In genomic region chr22:38523479-38523878, GRCh38 we compare ENCODE assay signal across 24 cellular contexts. TPM values are rescaled to one million over a fixed set of nuclear protein-coding genes. Genes with fewer than 3 reads are reported as not detected.
"Had no signal": no experiment of that assay in that cellular context is flagged by ENCODE, and none has a peak within 500 bp of the region (broad histone marks: within the 10 kb centered on the region; RNA-seq: fewer than 3 reads in every experiment).

No MANE protein-coding gene starts in this region.

- H3K27ac ChIP-seq: stomach, suprapubic skin, testis, thoracic aorta, thyroid gland, tibial artery, tibial nerve, transverse colon, upper lobe of left lung, upper lobe of right lung, uterus, vagina had no signal

- H3K9me3 ChIP-seq: stomach, suprapubic skin, testis, thoracic aorta, thyroid gland, tibial artery, tibial nerve, transverse colon, upper lobe of left lung, upper lobe of right lung, uterus, vagina had no signal

- H3K36me3 ChIP-seq: stomach, suprapubic skin, thoracic aorta, thyroid gland, tibial artery, tibial nerve, transverse colon, upper lobe of left lung, upper lobe of right lung, uterus, vagina had no signal

- H3K27me3 ChIP-seq: suprapubic skin, testis, thyroid gland, tibial artery, tibial nerve, transverse colon, upper lobe of left lung, uterus, vagina had no signal

- DNase-seq: stimulated activated CD4-positive, alpha-beta T cell treated with anti-CD3 and anti-CD28 coated beads, Interleukin-2, amount 100 ng/mL, for 48 hours; stimulated activated CD4-positive, alpha-beta T cell treated with anti-CD3 and anti-CD28 coated beads, Interleukin-4, amount 100 ng/mL, for 1 hour; stimulated activated CD4-positive, alpha-beta T cell treated with anti-CD3 and anti-CD28 coated beads, Interleukin-4, amount 100 ng/mL, for 24 hours; stimulated activated CD4-positive, alpha-beta T cell treated with anti-CD3 and anti-CD28 coated beads, Interleukin-4, amount 100 ng/mL, for 4 hours; stimulated activated CD8-positive, alpha-beta memory T cell treated with anti-CD3 and anti-CD28 coated beads, Interleukin-4, amount 100 ng/mL, for 48 hours; stimulated activated naive B cell treated with anti-CD40 and anti-IgM and Interleukin-4, amounts not matched to agents 10 μg/mL and 1 μg/mL and 100 μg/mL, for 72 hours; stimulated activated naive CD4-positive, alpha-beta T cell; stimulated activated naive CD4-positive, alpha-beta T cell treated with Interleukin-2 at 50 U/mL for 16 hours; stimulated activated naive CD8-positive, alpha-beta T cell treated with anti-CD3 and anti-CD28 coated beads, Interleukin-15, amount 100 ng/mL, for 72 hours; stimulated activated naive CD8-positive, alpha-beta T cell treated with anti-CD3 and anti-CD28 coated beads, Interleukin-15, Interleukin-2, amounts not matched to agents 100 U/mL and 50 U/mL, for 24 hours; stomach; substantia nigra; testis; thyroid gland; tibial artery; transverse colon; trophoblast cell; upper lobe of left lung; upper lobe of right lung; uterus had no signal

- H3K4me3 ChIP-seq: stomach, suprapubic skin, testis, thoracic aorta, thyroid gland, tibial artery, tibial nerve, transverse colon, upper lobe of left lung, upper lobe of right lung, uterus, vagina had no signal

- H3K4me1 ChIP-seq: stomach, suprapubic skin, testis, thyroid gland, tibial artery, tibial nerve, upper lobe of left lung, upper lobe of right lung, uterus, vagina had no signal

RNA-seq across cellular contexts. Expression of gene DMC1, which starts 46.5 kb away (rescaled TPM):
- total RNA-seq: upper lobe of right lung had no signal
